2 cellular contexts compared by ENCODE assay signal in genomic region chr22:32258791-32259190, GRCh38.
TF ChIP-seq lines count a peak whose summit lies in the region.

No MANE protein-coding gene starts in this region.

TF ChIP-seq in HepG2, 621 proteins besides CTCF, POLR2A, EP300 and RAD21:
- TF ChIP-seq CEBPB (IDR thresholded peaks at IDR 0.05; ENCODE audit: borderline replicate concordance, low read depth, low read length) (peak; percentile 81), SIX4 (CRISPR knock-in tag; IDR thresholded peaks at IDR 0.05) (no peak), ZNF530 (CRISPR knock-in tag; IDR thresholded peaks at IDR 0.05; ENCODE audit: low read depth) (no peak), ZNF615 (CRISPR knock-in tag; IDR thresholded peaks at IDR 0.05; ENCODE audit: borderline replicate concordance) (no peak)
- TF ChIP-seq, protein P1, sequence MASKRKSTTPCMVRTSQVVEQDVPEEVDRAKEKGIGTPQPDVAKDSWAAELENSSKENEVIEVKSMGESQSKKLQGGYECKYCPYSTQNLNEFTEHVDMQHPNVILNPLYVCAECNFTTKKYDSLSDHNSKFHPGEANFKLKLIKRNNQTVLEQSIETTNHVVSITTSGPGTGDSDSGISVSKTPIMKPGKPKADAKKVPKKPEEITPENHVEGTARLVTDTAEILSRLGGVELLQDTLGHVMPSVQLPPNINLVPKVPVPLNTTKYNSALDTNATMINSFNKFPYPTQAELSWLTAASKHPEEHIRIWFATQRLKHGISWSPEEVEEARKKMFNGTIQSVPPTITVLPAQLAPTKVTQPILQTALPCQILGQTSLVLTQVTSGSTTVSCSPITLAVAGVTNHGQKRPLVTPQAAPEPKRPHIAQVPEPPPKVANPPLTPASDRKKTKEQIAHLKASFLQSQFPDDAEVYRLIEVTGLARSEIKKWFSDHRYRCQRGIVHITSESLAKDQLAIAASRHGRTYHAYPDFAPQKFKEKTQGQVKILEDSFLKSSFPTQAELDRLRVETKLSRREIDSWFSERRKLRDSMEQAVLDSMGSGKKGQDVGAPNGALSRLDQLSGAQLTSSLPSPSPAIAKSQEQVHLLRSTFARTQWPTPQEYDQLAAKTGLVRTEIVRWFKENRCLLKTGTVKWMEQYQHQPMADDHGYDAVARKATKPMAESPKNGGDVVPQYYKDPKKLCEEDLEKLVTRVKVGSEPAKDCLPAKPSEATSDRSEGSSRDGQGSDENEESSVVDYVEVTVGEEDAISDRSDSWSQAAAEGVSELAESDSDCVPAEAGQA (IDR thresholded peaks at IDR 0.05; ENCODE audit: low read depth), result no peak
- TF ChIP-seq, protein P1 (CRISPR knock-in tag; IDR thresholded peaks at IDR 0.05; ENCODE audit: borderline replicate concordance), result no peak

TF ChIP-seq in K562, 482 proteins besides CTCF, POLR2A, EP300 and RAD21:
- TF ChIP-seq CEBPG (CRISPR knock-in tag; IDR thresholded peaks at IDR 0.05) (no peak), CEBPG (tag; conservative IDR thresholded peaks at IDR 0.05 in 1 of 2, IDR thresholded peaks at IDR 0.05 in 1 of 2) (peak in 1 of 2 experiments; percentile 80; a peak in 3 of 4 replicates), ZNF217 (CRISPR knock-in tag; IDR thresholded peaks at IDR 0.05) (no peak), SOX6 (IDR thresholded peaks at IDR 0.05) (no peak), XRCC5 (IDR thresholded peaks at IDR 0.05; ENCODE audit: low read depth, low read length) (no peak), SMARCA4 (IDR thresholded peaks at IDR 0.05) (no peak), CHD7 (IDR thresholded peaks at IDR 0.05; ENCODE audit: low read depth, low read length) (no peak), ZBTB33 (CRISPR knock-in tag; IDR thresholded peaks at IDR 0.05) (no peak), SMARCE1 (IDR thresholded peaks at IDR 0.05) (no peak), CEBPB (tag; IDR thresholded peaks at IDR 0.05) (peak; percentile 75), ZKSCAN8 (CRISPR knock-in tag; IDR thresholded peaks at IDR 0.05) (no peak)
- TF ChIP-seq, protein P2, sequence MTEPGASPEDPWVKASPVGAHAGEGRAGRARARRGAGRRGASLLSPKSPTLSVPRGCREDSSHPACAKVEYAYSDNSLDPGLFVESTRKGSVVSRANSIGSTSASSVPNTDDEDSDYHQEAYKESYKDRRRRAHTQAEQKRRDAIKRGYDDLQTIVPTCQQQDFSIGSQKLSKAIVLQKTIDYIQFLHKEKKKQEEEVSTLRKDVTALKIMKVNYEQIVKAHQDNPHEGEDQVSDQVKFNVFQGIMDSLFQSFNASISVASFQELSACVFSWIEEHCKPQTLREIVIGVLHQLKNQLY (CRISPR knock-in tag; conservative IDR thresholded peaks at IDR 0.05), result no peak
